25 cellular contexts compared by ENCODE assay signal in genomic region chr6:129320892-129321291, GRCh38.
"Had no signal": no experiment of that assay in that cellular context is flagged by ENCODE, and none has a peak within 500 bp of the region (broad histone marks: within the 10 kb centered on the region; RNA-seq: fewer than 3 reads in every experiment).

No MANE protein-coding gene starts in this region.

- DNase-seq: activated CD4-positive, alpha-beta T cell treated with anti-CD3 and anti-CD28 coated beads for 48 hours; activated CD4-positive, alpha-beta T cell treated with anti-CD3 and anti-CD28 coated beads, Interleukin-2, amount 50 U/mL, for 48 hours; activated CD8-positive, alpha-beta memory T cell treated with anti-CD3 and anti-CD28 coated beads for 24 hours; activated gamma-delta T cell; activated naive CD4-positive, alpha-beta T cell treated with anti-CD3 and anti-CD28 coated beads for 36 hours; activated naive CD8-positive, alpha-beta T cell treated with anti-CD3 and anti-CD28 coated beads for 36 hours; activated T-cell treated with anti-CD3 and anti-CD28 coated beads, Interleukin-2, amount 50 U/mL, for 48 hours; adrenal gland; anterior cingulate cortex; caudate nucleus; NCI-H1092; NCI-H1417; NCI-H2029; NCI-H2107; NCI-H2171 treated with DMSO at 0.1 percent for 48 hours; NCI-H526; NCI-H774; OCI-M1; SHP77 treated with DMSO at 0.1 percent for 48 hours had no signal

- H3K27me3 Mint-ChIP-seq: activated T-helper 17 cell treated with anti-CD3 and anti-CD28 coated beads, Interleukin-2, amount 50 U/mL, for 72 hours had no signal

- H3K9me3 ChIP-seq: adrenal gland, breast epithelium had no signal

- H3K4me1 Mint-ChIP-seq: activated naive CD8-positive, alpha-beta T cell treated with anti-CD3 and anti-CD28 coated beads for 36 hours; activated T-helper 17 cell treated with anti-CD3 and anti-CD28 coated beads, Interleukin-2, amount 50 U/mL, for 72 hours had no signal

- H3K27ac Mint-ChIP-seq: activated naive CD4-positive, alpha-beta T cell treated with anti-CD3 and anti-CD28 coated beads for 36 hours; activated naive CD8-positive, alpha-beta T cell treated with anti-CD3 and anti-CD28 coated beads for 36 hours; activated T-helper 17 cell treated with anti-CD3 and anti-CD28 coated beads, Interleukin-2, amount 50 U/mL, for 72 hours; T-helper 1 cell treated with Interleukin-12 subunit alpha and Interleukin-12 subunit beta and Interleukin-4 antibody, amounts not matched to agents 30 μg/mL and 1 μg/mL, for 36 hours had no signal

- FAIRE-seq: RCC 7860 had no signal

- H3K4me3 ChIP-seq: adrenal gland, breast epithelium had no signal

- H3K36me3 Mint-ChIP-seq: activated naive CD8-positive, alpha-beta T cell treated with anti-CD3 and anti-CD28 coated beads for 36 hours had no signal

- H3K27me3 ChIP-seq: adrenal gland, breast epithelium had no signal

- H3K9me3 Mint-ChIP-seq: activated naive CD4-positive, alpha-beta T cell treated with anti-CD3 and anti-CD28 coated beads for 36 hours; activated naive CD8-positive, alpha-beta T cell treated with anti-CD3 and anti-CD28 coated beads for 36 hours; activated T-helper 17 cell treated with anti-CD3 and anti-CD28 coated beads, Interleukin-2, amount 50 U/mL, for 72 hours; T-helper 1 cell treated with Interleukin-12 subunit alpha and Interleukin-12 subunit beta and Interleukin-4 antibody, amounts not matched to agents 30 μg/mL and 1 μg/mL, for 36 hours had no signal

- H3K4me3 Mint-ChIP-seq: activated naive CD4-positive, alpha-beta T cell treated with anti-CD3 and anti-CD28 coated beads for 36 hours; activated naive CD8-positive, alpha-beta T cell treated with anti-CD3 and anti-CD28 coated beads for 36 hours; activated T-helper 17 cell treated with anti-CD3 and anti-CD28 coated beads, Interleukin-2, amount 50 U/mL, for 72 hours; T-helper 1 cell treated with Interleukin-12 subunit alpha and Interleukin-12 subunit beta and Interleukin-4 antibody, amounts not matched to agents 30 μg/mL and 1 μg/mL, for 36 hours had no signal

- H3K4me1 ChIP-seq: adrenal gland, breast epithelium had no signal

- H3K9ac ChIP-seq: KMS-11 had no signal

- H3K27ac ChIP-seq: adrenal gland, breast epithelium, KMS-11 had no signal

- H3K36me3 ChIP-seq: adrenal gland, breast epithelium had no signal

- ATAC-seq: activated CD4-positive, CD25-positive, alpha-beta regulatory T cell treated with anti-CD3 and anti-CD28 coated beads, Interleukin-2, amount 50 U/mL, for 24 hours; activated T-helper 17 cell treated with anti-CD3 and anti-CD28 coated beads, Interleukin-2, amount 50 U/mL, for 72 hours had no signal

- H3K4me2 ChIP-seq: KMS-11 had no signal
